2 cellular contexts compared by ENCODE assay signal in the genomic region with DNA sequence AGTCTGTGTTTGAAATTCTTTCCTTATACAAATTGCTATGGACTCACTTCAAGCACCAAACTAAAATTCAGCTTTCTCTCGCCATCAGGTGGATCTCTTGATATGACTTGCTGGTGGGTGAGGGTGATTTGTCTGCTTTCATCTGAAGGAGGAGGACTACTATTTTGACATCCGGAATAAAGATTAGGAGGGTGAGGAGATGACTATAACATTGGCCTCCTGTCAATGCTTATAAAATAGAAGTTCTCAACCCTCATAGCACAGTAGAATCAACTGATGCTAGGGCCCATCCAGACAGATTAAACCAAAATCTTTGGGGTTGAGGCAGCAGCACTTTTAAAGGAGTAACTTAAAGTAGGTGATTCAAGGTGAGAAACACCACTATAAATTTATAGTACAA.
TF ChIP-seq lines count a peak whose summit lies in the region.

No MANE protein-coding gene starts in this region.

TF ChIP-seq in IMR-90, 13 proteins besides CTCF, POLR2A, EP300 and RAD21:
- TF ChIP-seq MXI1 (IDR thresholded peaks at IDR 0.05; ENCODE audit: borderline replicate concordance, low read depth, low read length) (no peak), MAZ (IDR thresholded peaks at IDR 0.05; ENCODE audit: borderline replicate concordance, low read depth, low read length) (no peak), SMC3 (IDR thresholded peaks at IDR 0.05; ENCODE audit: low read depth, low read length) (no peak), USF2 (IDR thresholded peaks at IDR 0.05; ENCODE audit: low read depth, low read length) (no peak)

TF ChIP-seq in GM12878, 131 proteins besides CTCF, POLR2A, EP300 and RAD21:
- TF ChIP-seq CHD4 (IDR thresholded peaks at IDR 0.05): no peak
